In the genomic region with DNA sequence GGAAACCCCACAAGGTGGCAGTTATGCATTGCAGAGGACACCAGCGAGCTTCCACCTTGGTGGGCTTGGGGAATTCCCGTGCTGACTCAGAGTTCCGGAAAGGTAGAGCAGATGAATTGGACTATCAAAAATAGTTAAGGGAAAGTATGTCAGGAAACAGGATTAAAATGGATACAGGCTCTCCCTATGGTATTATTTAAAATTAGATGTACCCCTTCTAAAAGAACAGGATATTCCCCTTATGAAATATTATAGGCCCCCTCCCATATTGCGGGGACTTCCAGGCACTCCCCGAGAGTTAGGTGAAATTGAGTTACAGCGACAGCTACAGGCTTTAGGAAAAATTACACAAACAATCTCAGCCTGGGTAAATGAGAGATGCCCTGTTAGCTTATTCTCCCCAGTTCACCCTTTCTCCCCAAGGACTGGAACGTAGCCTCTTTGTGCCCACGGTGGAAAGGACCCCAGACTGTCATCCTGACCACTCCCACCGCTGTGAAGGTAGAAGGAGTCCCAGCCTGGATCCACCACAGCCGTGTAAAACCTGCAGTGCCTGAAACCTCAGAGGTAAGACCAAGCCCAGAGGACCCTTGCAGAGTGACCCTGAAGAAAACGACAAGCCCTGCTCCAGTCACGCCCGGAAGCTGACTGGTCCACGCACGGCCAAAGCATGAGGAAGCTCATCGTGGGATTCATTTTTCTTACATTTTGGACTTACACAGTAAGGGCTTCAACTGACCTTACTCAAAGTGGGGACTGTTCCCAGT, we compare ENCODE assay signal across 8 cellular contexts. TPM values are rescaled to one million over a fixed set of nuclear protein-coding genes. Genes with fewer than 3 reads are reported as not detected.
DNase-seq lines count a peak whose midpoint lies in the region; ATAC-seq and TF ChIP-seq lines count a peak whose summit lies in the region.
"Not testable (repeated sequence)": the region's sequence is repeated elsewhere in the genome, so short reads cannot be mapped to it uniquely, and the experiment has no call there.

No MANE protein-coding gene starts in this region.

- H3K9ac ChIP-seq in OCI-LY1 (ENCODE audit: low read length) = not testable (repeated sequence)

- peak; percentile 71 for TF ChIP-seq CTCF in 22Rv1 (IDR thresholded peaks at IDR 0.05)
- TF ChIP-seq CTCF in GM12865 (IDR thresholded peaks at IDR 0.05; ENCODE audit: insufficient read depth, low read depth, low read length, missing control alignments) = peak; percentile 19
- TF ChIP-seq CTCF in OCI-LY1 (IDR thresholded peaks at IDR 0.05; ENCODE audit: low read length) = peak; percentile 34; the same call in 1 of the 2 replicates
- peak; percentile 22 to 74 (median 57) for TF ChIP-seq CTCF in body of pancreas (IDR thresholded peaks at IDR 0.05)
- TF ChIP-seq CTCF in foreskin fibroblast (IDR thresholded peaks at IDR 0.05; ENCODE audit: low read depth, low read length) = peak; percentile 22
- peak; percentile 27 for TF ChIP-seq CTCF in mesothelial cell of epicardium (IDR thresholded peaks at IDR 0.05; ENCODE audit: unreplicated experiment)

- H3K27me3 Mint-ChIP-seq in activated CD8-positive, alpha-beta T cell treated with anti-CD3 and anti-CD28 coated beads, Interleukin-2, amount 10 ng/mL, durations not matched to agents 7 days and 5 days (ENCODE audit: low read depth) = peaks cover 18% of the 10 kb centered on the region
- H3K27me3 Mint-ChIP-seq in mesothelial cell of epicardium (ENCODE audit: low read depth) = not testable (repeated sequence)

- not testable (repeated sequence) for H3K9me3 Mint-ChIP-seq in activated CD8-positive, alpha-beta T cell treated with anti-CD3 and anti-CD28 coated beads, Interleukin-2, amount 10 ng/mL, durations not matched to agents 7 days and 5 days (ENCODE audit: insufficient read depth); mesothelial cell of epicardium

- not testable (repeated sequence) for TF ChIP-seq POLR2A in body of pancreas (IDR thresholded peaks at IDR 0.05)

- not testable (repeated sequence) for H3K4me2 ChIP-seq in OCI-LY1 (ENCODE audit: low read length)

- H3K9me3 ChIP-seq in OCI-LY1 (ENCODE audit: low read length); body of pancreas: not testable (repeated sequence)

- intact Hi-C loops in body of pancreas (cut with DNase I) = not testable (repeated sequence)

- H2AFZ ChIP-seq in OCI-LY1 (ENCODE audit: low read length) = not testable (repeated sequence)

- H3K4me1 Mint-ChIP-seq in activated CD8-positive, alpha-beta T cell treated with anti-CD3 and anti-CD28 coated beads, Interleukin-2, amount 10 ng/mL, durations not matched to agents 7 days and 5 days (ENCODE audit: low read depth) = peaks cover 19% of the 10 kb centered on the region
- H3K4me1 Mint-ChIP-seq in mesothelial cell of epicardium = peaks cover 24% of the 10 kb centered on the region

- not testable (repeated sequence) for H3K4me3 ChIP-seq in GM12865 (ENCODE audit: low read depth, low read length); OCI-LY1 (ENCODE audit: low read depth, low read length, poor library complexity, severe bottlenecking); body of pancreas; foreskin fibroblast (ENCODE audit: low read depth in 1 of 2, low read length in 2 of 2)

- not testable (repeated sequence) for H3K27ac Mint-ChIP-seq in activated CD8-positive, alpha-beta T cell treated with anti-CD3 and anti-CD28 coated beads, Interleukin-2, amount 10 ng/mL, durations not matched to agents 7 days and 5 days
- peak overlapping the region; percentile 77 for H3K27ac Mint-ChIP-seq in mesothelial cell of epicardium

- not testable (repeated sequence) for H3K27ac ChIP-seq in 22Rv1; OCI-LY1 (ENCODE audit: low read depth, low read length, poor library complexity, severe bottlenecking)
- peak overlapping the region; percentile 45 to 94 (median 86) for H3K27ac ChIP-seq in body of pancreas

- peak; percentile 54 for DNase-seq in GM12865 (ENCODE audit: low read depth)
- DNase-seq in activated CD8-positive, alpha-beta T cell treated with anti-CD3 and anti-CD28 coated beads, Interleukin-2, amount 10 ng/mL, durations not matched to agents 7 days and 5 days; body of pancreas; foreskin fibroblast; mesothelial cell of epicardium (ENCODE audit: low spot score in 2 of 2, unreplicated experiment in 2 of 2): not testable (repeated sequence)
- DNase-seq in stimulated activated CD4-positive, alpha-beta T cell treated with anti-CD3 and anti-CD28 coated beads, Interleukin-15, amount 100 ng/mL, for 24 hours = peak; percentile 53

- POLR2A ChIA-PET in activated CD8-positive, alpha-beta T cell treated with anti-CD3 and anti-CD28 coated beads, Interleukin-2, amount 10 ng/mL, durations not matched to agents 7 days and 5 days (lab: Charles Lee) = interaction anchor here (0.6 kb wide), 1 partner anchor 282 kb away, joined by 3 read pairs; no protein-coding TSS in a partner anchor

- not testable (repeated sequence) for H3K4me3 Mint-ChIP-seq in activated CD8-positive, alpha-beta T cell treated with anti-CD3 and anti-CD28 coated beads, Interleukin-2, amount 10 ng/mL, durations not matched to agents 7 days and 5 days; mesothelial cell of epicardium

- H4K20me1 ChIP-seq in OCI-LY1 (ENCODE audit: insufficient read depth, low read length) = not testable (repeated sequence)

- 6 to 7% methylated on average over 12 to 16 of the region's 16 CpGs for WGBS in body of pancreas, 2 donors

- H3K79me2 ChIP-seq in OCI-LY1 (ENCODE audit: insufficient read depth, low read length) = not testable (repeated sequence)

- not testable (repeated sequence) for H3K9me2 ChIP-seq in OCI-LY1 (ENCODE audit: low read depth, low read length)

- not testable (repeated sequence) for H3K36me3 ChIP-seq in OCI-LY1 (ENCODE audit: insufficient read depth, low read length); body of pancreas (replicated peaks in 1 of 2; ENCODE audit: insufficient read depth in 1 of 2, low read depth in 2 of 2)

- H3K36me3 Mint-ChIP-seq in activated CD8-positive, alpha-beta T cell treated with anti-CD3 and anti-CD28 coated beads, Interleukin-2, amount 10 ng/mL, durations not matched to agents 7 days and 5 days (ENCODE audit: low read depth); mesothelial cell of epicardium: not testable (repeated sequence)

- H3K27me3 ChIP-seq in OCI-LY1 (ENCODE audit: insufficient read depth, low read length); body of pancreas: not testable (repeated sequence)

- CTCF ChIA-PET in activated CD8-positive, alpha-beta T cell treated with anti-CD3 and anti-CD28 coated beads, Interleukin-2, amount 10 ng/mL, durations not matched to agents 7 days and 5 days (lab: Charles Lee) = interaction anchor here (0.8 to 5.0 kb wide), 16 partner anchors 9 to 581 kb away, joined by 3 to 28 read pairs (median 4); no protein-coding TSS in a partner anchor

- H3K4me1 ChIP-seq in OCI-LY1 (ENCODE audit: insufficient read depth, low read length, severe bottlenecking) = not testable (repeated sequence)
- peaks cover 98% of the 10 kb centered on the region for H3K4me1 ChIP-seq in body of pancreas

- ATAC-seq in activated CD8-positive, alpha-beta T cell treated with anti-CD3 and anti-CD28 coated beads, Interleukin-2, amount 10 ng/mL, durations not matched to agents 7 days and 5 days = peak; percentile 51
- ATAC-seq in body of pancreas = not testable (repeated sequence)

- H3F3A ChIP-seq in OCI-LY1 (ENCODE audit: insufficient read depth, low read length) = not testable (repeated sequence)

RNA-seq across cellular contexts. Expression of gene B3GNT7, which starts 10.3 kb away (rescaled TPM):
- under 1 TPM; 0.26 to 0.34 TPM for total RNA-seq in activated CD8-positive, alpha-beta T cell treated with anti-CD3 and anti-CD28 coated beads, Interleukin-2, amount 10 ng/mL, durations not matched to agents 7 days and 5 days
- total RNA-seq in body of pancreas = 10 to 100 TPM in 1 of 2 donors, 1 to 10 TPM in 1; 8.6 to 22.1 TPM
- total RNA-seq in mesothelial cell of epicardium = 5.2 to 7.0 TPM (median 5.6 TPM) in 3 replicates

RNA-seq across cellular contexts. Expression of gene NCL, which starts 58.5 kb away (rescaled TPM):
- 100 to 1,000 TPM; 665 to 686 TPM for total RNA-seq in activated CD8-positive, alpha-beta T cell treated with anti-CD3 and anti-CD28 coated beads, Interleukin-2, amount 10 ng/mL, durations not matched to agents 7 days and 5 days
- total RNA-seq in body of pancreas (100 to 1,000 TPM; 108 to 159 TPM), mesothelial cell of epicardium (631 to 645 TPM (median 634 TPM) in 3 replicates)

Comparison
In these comparisons a context has a peak if more than half of its experiments do, and no peak if none do; other contexts are left out.
1. CTCF ChIP-seq: peak in every context shown above with its lines; median percentile 71 in 22Rv1; 57 in body of pancreas; 34 in OCI-LY1; 27 in mesothelial cell of epicardium; 22 in foreskin fibroblast; 19 in GM12865.